20 cellular contexts compared by ENCODE assay signal in the genomic region with DNA sequence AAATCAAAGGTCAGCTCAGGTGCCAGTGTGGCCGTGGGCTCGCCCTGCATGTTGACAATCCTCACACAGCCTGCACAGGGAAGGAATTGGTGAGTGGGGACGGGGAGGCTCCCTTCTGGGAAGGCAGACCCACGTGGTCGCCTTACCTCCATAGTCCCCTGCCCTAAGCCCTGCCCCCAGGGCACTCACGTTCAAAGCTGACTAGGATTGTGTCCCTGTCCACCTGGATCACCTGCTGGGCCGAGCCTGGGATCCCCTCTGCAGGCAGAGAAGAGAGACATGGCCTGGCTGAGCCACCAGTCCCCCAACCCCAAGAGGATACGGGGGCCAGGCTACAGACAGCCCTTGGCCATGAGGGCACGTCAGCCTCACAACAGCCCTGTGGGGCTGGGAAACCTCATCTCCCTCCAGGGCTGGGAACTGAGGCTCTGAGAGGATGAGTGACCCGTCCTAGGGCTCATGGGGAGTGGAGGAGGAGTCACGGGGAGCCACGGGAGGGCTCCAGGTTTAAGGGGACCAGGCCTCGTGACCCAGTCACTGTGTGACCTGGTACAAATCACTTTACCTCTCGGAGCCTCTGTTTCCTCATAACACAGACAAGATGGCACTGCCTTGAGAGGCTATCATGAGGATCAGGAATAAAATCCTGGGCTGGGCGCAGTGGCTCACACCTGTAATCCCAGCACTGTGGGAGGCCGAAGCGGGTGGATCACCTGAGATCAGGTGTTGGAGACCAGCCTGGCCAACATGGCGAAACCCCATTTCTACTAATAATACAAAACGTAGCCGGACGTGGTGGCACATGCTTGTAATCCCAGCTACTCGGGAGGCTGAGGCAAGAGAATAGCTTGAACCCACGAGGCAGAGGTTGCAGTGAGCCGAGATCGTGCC. TPM values are rescaled to one million over a fixed set of nuclear protein-coding genes. Genes with fewer than 3 reads are reported as not detected.
DNase-seq lines count a peak whose midpoint lies in the region; ATAC-seq and TF ChIP-seq lines count a peak whose summit lies in the region.
"Had no signal": no experiment of that assay in that cellular context is flagged by ENCODE, and none has a peak within 500 bp of the region (broad histone marks: within the 10 kb centered on the region; RNA-seq: fewer than 3 reads in every experiment).

No MANE protein-coding gene starts in this region.

- TF ChIP-seq CTCF in endothelial cell (IDR thresholded peaks at IDR 0.05; ENCODE audit: unreplicated experiment) = no peak

- no peaks in the 10 kb centered on the region for H3K9me3 ChIP-seq in NT2/D1 (ENCODE audit: insufficient read depth, low read length)

- DNase-seq in activated naive CD4-positive, alpha-beta T cell treated with anti-CD3 and anti-CD28 coated beads, Interleukin-2, amount 10 ng/mL, durations not matched to agents 7 days and 5 days = no peak
- no peak for DNase-seq in activated naive CD4-positive, alpha-beta T cell treated with anti-CD3 and anti-CD28 coated beads, Interleukin-2, amount 50 U/mL, for 72 hours (ENCODE audit: low spot score in 2 of 2)
- DNase-seq in NT2/D1 (ENCODE audit: low read depth, low spot score) = no peak
- peak; percentile 87 for DNase-seq in mesenteric fat pad (ENCODE audit: low spot score)
- no peak for DNase-seq in stimulated activated effector memory CD8-positive, alpha-beta T cell treated with anti-CD3 and anti-CD28 coated beads, Interleukin-12 subunit alpha, Interleukin-12 subunit beta, amount 100 ng/mL, for 72 hours (ENCODE audit: low spot score in 2 of 2)
- DNase-seq in endothelial cell (ENCODE audit: low spot score) = no peak
- no peak for DNase-seq in NCI-H226
- DNase-seq: 8988T; CD8-positive, alpha-beta T cell; DMS79; GM23248; KBM-7; MV-4-11; NCI-H1417; NCI-H1930; NCI-H774; PC-3 had no signal

- no peak overlapping the region for H3K4me3 ChIP-seq in NT2/D1 (ENCODE audit: insufficient read length, low read depth)
- H3K4me3 ChIP-seq: GM23248 had no signal

- no peak overlapping the region for H3K4me3 Mint-ChIP-seq in activated naive CD4-positive, alpha-beta T cell treated with anti-CD3 and anti-CD28 coated beads, Interleukin-2, amount 10 ng/mL, durations not matched to agents 7 days and 5 days
- no peak overlapping the region for H3K4me3 Mint-ChIP-seq in stimulated activated effector memory CD8-positive, alpha-beta T cell treated with anti-CD3 and anti-CD28 coated beads, Interleukin-12 subunit alpha, Interleukin-12 subunit beta, amount 100 ng/mL, for 72 hours
- no peak overlapping the region for H3K4me3 Mint-ChIP-seq in endothelial cell (ENCODE audit: unreplicated experiment)
- H3K4me3 Mint-ChIP-seq: CD8-positive, alpha-beta T cell had no signal

- H3K4me1 Mint-ChIP-seq in activated naive CD4-positive, alpha-beta T cell treated with anti-CD3 and anti-CD28 coated beads, Interleukin-2, amount 10 ng/mL, durations not matched to agents 7 days and 5 days = peaks cover 27% of the 10 kb centered on the region
- peaks cover 17% of the 10 kb centered on the region for H3K4me1 Mint-ChIP-seq in stimulated activated effector memory CD8-positive, alpha-beta T cell treated with anti-CD3 and anti-CD28 coated beads, Interleukin-12 subunit alpha, Interleukin-12 subunit beta, amount 100 ng/mL, for 72 hours
- peaks cover 22% of the 10 kb centered on the region for H3K4me1 Mint-ChIP-seq in endothelial cell (ENCODE audit: unreplicated experiment)

- H3K9ac ChIP-seq in NT2/D1 (ENCODE audit: insufficient read length, low read depth) = peak overlapping the region; percentile 44
- H3K9ac ChIP-seq: GM23248 had no signal

- CTCF ChIA-PET in activated naive CD4-positive, alpha-beta T cell treated with anti-CD3 and anti-CD28 coated beads, Interleukin-2, amount 10 ng/mL, durations not matched to agents 7 days and 5 days (lab: Charles Lee) = interaction anchor here (0.8 kb wide), 1 partner anchor 12 kb away, joined by 3 read pairs; a partner anchor contains a TSS

- peaks cover 34% of the 10 kb centered on the region for H3K36me3 ChIP-seq in NT2/D1 (ENCODE audit: insufficient read depth, insufficient read length, low read length)

- no peaks in the 10 kb centered on the region for H3K27me3 Mint-ChIP-seq in activated naive CD4-positive, alpha-beta T cell treated with anti-CD3 and anti-CD28 coated beads, Interleukin-2, amount 10 ng/mL, durations not matched to agents 7 days and 5 days
- peaks cover 16% of the 10 kb centered on the region for H3K27me3 Mint-ChIP-seq in endothelial cell (ENCODE audit: unreplicated experiment)

- H3K27me3 ChIP-seq in NT2/D1 (ENCODE audit: insufficient read depth, insufficient read length) = no peaks in the 10 kb centered on the region

- H3K36me3 Mint-ChIP-seq in activated naive CD4-positive, alpha-beta T cell treated with anti-CD3 and anti-CD28 coated beads, Interleukin-2, amount 10 ng/mL, durations not matched to agents 7 days and 5 days = peaks cover 40% of the 10 kb centered on the region
- no peaks in the 10 kb centered on the region for H3K36me3 Mint-ChIP-seq in activated naive CD4-positive, alpha-beta T cell treated with anti-CD3 and anti-CD28 coated beads, Interleukin-2, amount 50 U/mL, for 72 hours
- peaks cover 33% of the 10 kb centered on the region for H3K36me3 Mint-ChIP-seq in stimulated activated effector memory CD8-positive, alpha-beta T cell treated with anti-CD3 and anti-CD28 coated beads, Interleukin-12 subunit alpha, Interleukin-12 subunit beta, amount 100 ng/mL, for 72 hours
- H3K36me3 Mint-ChIP-seq in endothelial cell (ENCODE audit: low read depth, unreplicated experiment) = peaks cover 18% of the 10 kb centered on the region

- ATAC-seq in activated naive CD4-positive, alpha-beta T cell treated with anti-CD3 and anti-CD28 coated beads, Interleukin-2, amount 50 U/mL, for 72 hours = no peak
- ATAC-seq in stimulated activated effector memory CD8-positive, alpha-beta T cell treated with anti-CD3 and anti-CD28 coated beads, Interleukin-12 subunit alpha, Interleukin-12 subunit beta, amount 100 ng/mL, for 72 hours = no peak
- ATAC-seq in GM18858 (IDR thresholded peaks at IDR 0.05; ENCODE audit: unreplicated experiment) = no peak
- ATAC-seq: CD8-positive, alpha-beta T cell; PC-3 had no signal

- H3K27ac Mint-ChIP-seq in activated naive CD4-positive, alpha-beta T cell treated with anti-CD3 and anti-CD28 coated beads, Interleukin-2, amount 10 ng/mL, durations not matched to agents 7 days and 5 days = peak overlapping the region; percentile 39
- no peak overlapping the region for H3K27ac Mint-ChIP-seq in activated naive CD4-positive, alpha-beta T cell treated with anti-CD3 and anti-CD28 coated beads, Interleukin-2, amount 50 U/mL, for 72 hours
- H3K27ac Mint-ChIP-seq in stimulated activated effector memory CD8-positive, alpha-beta T cell treated with anti-CD3 and anti-CD28 coated beads, Interleukin-12 subunit alpha, Interleukin-12 subunit beta, amount 100 ng/mL, for 72 hours = peak overlapping the region; percentile 60
- no peak overlapping the region for H3K27ac Mint-ChIP-seq in endothelial cell (ENCODE audit: unreplicated experiment)
- H3K27ac Mint-ChIP-seq: CD8-positive, alpha-beta T cell had no signal

- H3K9me3 Mint-ChIP-seq in activated naive CD4-positive, alpha-beta T cell treated with anti-CD3 and anti-CD28 coated beads, Interleukin-2, amount 10 ng/mL, durations not matched to agents 7 days and 5 days = no peaks in the 10 kb centered on the region
- no peaks in the 10 kb centered on the region for H3K9me3 Mint-ChIP-seq in activated naive CD4-positive, alpha-beta T cell treated with anti-CD3 and anti-CD28 coated beads, Interleukin-2, amount 50 U/mL, for 72 hours
- no peaks in the 10 kb centered on the region for H3K9me3 Mint-ChIP-seq in stimulated activated effector memory CD8-positive, alpha-beta T cell treated with anti-CD3 and anti-CD28 coated beads, Interleukin-12 subunit alpha, Interleukin-12 subunit beta, amount 100 ng/mL, for 72 hours
- H3K9me3 Mint-ChIP-seq in endothelial cell (ENCODE audit: unreplicated experiment) = no peaks in the 10 kb centered on the region
- H3K9me3 Mint-ChIP-seq: CD8-positive, alpha-beta T cell had no signal

- peaks cover 5% of the 10 kb centered on the region for H3K4me1 ChIP-seq in NT2/D1 (ENCODE audit: insufficient read depth, insufficient read length)

RNA-seq across cellular contexts. Expression of a gene that starts 12.1 kb away (rescaled TPM):
- 100 to 1,000 TPM; 323 to 406 TPM for total RNA-seq in activated naive CD4-positive, alpha-beta T cell treated with anti-CD3 and anti-CD28 coated beads, Interleukin-2, amount 50 U/mL, for 72 hours
- total RNA-seq in mesenteric fat pad (302 TPM), endothelial cell (ENCODE audit: unreplicated experiment) (322 TPM)

RNA-seq across cellular contexts. Expression of a gene that starts 12.6 kb away (rescaled TPM):
- total RNA-seq in activated naive CD4-positive, alpha-beta T cell treated with anti-CD3 and anti-CD28 coated beads, Interleukin-2, amount 50 U/mL, for 72 hours = 10 to 100 TPM; 67.7 to 83.2 TPM
- total RNA-seq in mesenteric fat pad (18.2 TPM), endothelial cell (ENCODE audit: unreplicated experiment) (202 TPM)

RNA-seq across cellular contexts. Expression of a gene that starts 19.9 kb away (rescaled TPM):
- 10 to 100 TPM in 1 of 2 donors, 1 to 10 TPM in 1; 9.7 to 35.1 TPM for total RNA-seq in activated naive CD4-positive, alpha-beta T cell treated with anti-CD3 and anti-CD28 coated beads, Interleukin-2, amount 50 U/mL, for 72 hours
- 18.5 TPM for total RNA-seq in mesenteric fat pad
- total RNA-seq in endothelial cell (ENCODE audit: unreplicated experiment) = 56.3 TPM

RNA-seq across cellular contexts. Expression of a gene that starts 30.7 kb away (rescaled TPM):
- 1 to 10 TPM in 1 of 2 donors, under 1 TPM in 1; 0.87 to 2.3 TPM for total RNA-seq in activated naive CD4-positive, alpha-beta T cell treated with anti-CD3 and anti-CD28 coated beads, Interleukin-2, amount 50 U/mL, for 72 hours
- total RNA-seq in mesenteric fat pad (1.8 TPM), endothelial cell (ENCODE audit: unreplicated experiment) (0.26 TPM)
- total RNA-seq: GM23248 had no signal

RNA-seq across cellular contexts. Expression of a gene that starts 46.5 kb away (rescaled TPM):
- 10 to 100 TPM; 12.5 to 12.6 TPM for total RNA-seq in activated naive CD4-positive, alpha-beta T cell treated with anti-CD3 and anti-CD28 coated beads, Interleukin-2, amount 50 U/mL, for 72 hours
- total RNA-seq in mesenteric fat pad = 22.0 TPM
- total RNA-seq in endothelial cell (ENCODE audit: unreplicated experiment) = 139 TPM
- total RNA-seq: GM23248, NCI-H460, PC-3, SK-MEL-5 had no signal

Comparison
In these comparisons a context has a peak if more than half of its experiments do, and no peak if none do; other contexts are left out.
1. H3K27ac Mint-ChIP-seq: peak in activated naive CD4-positive, alpha-beta T cell treated with anti-CD3 and anti-CD28 coated beads, Interleukin-2, amount 10 ng/mL, durations not matched to agents 7 days and 5 days (single experiment) and stimulated activated effector memory CD8-positive, alpha-beta T cell treated with anti-CD3 and anti-CD28 coated beads, Interleukin-12 subunit alpha, Interleukin-12 subunit beta, amount 100 ng/mL, for 72 hours (single experiment); none in activated naive CD4-positive, alpha-beta T cell treated with anti-CD3 and anti-CD28 coated beads, Interleukin-2, amount 50 U/mL, for 72 hours (0 of 2) and endothelial cell (single experiment).